In the genomic region with DNA sequence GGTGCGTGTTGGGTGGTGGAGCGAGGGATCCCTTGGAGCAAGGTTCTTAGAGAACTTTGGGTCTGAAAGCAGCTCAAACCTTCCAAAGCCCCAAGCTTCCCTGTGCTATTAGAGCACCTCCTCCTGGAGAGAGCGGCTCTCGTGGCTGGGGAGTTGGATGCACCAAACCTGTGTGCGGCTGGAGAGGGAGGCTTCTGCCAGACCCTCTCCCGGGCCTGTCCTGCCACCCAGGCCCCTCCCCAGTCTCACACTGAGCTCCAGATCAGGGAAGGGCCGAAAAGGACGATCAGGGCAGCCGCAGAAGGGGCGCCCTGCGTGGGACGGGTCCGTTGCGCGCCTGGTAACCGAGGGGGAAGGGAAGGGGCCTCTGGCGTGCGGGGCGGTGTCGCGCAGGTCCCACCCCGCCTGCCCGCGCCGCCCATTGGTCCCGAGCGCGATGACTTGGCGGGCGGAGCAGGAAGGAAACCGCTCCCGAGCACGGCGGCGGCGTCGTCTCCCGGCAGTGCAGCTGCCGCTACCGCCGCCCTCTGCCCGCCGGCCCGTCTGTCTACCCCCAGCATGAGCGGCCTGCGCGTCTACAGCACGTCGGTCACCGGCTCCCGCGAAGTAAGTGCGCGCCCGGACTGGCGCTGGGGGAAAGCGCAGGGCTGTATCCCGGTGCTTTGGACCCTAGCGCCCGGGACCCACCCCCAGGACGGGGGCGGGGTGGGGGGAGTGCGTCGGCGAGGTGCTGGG, we compare ENCODE assay signal across 8 cellular contexts.
DNase-seq lines count a peak whose midpoint lies in the region; ATAC-seq and TF ChIP-seq lines count a peak whose summit lies in the region.

Gene SH3BGRL3, plus strand, starts transcription at position 489 of the 735 bp plus-strand sequence. Its CDS starts 70 bp downstream, at position 559.

- H3K4me1 Mint-ChIP-seq in nephron = peaks cover 60% of the 10 kb centered on the region
- H3K4me1 Mint-ChIP-seq in stimulated activated naive CD8-positive, alpha-beta T cell treated with anti-CD3 and anti-CD28 coated beads, Interleukin-15, Interleukin-2, amounts not matched to agents 100 ng/mL and 50 ng/mL, for 24 hours (ENCODE audit: low read depth) = peaks cover 90% of the 10 kb centered on the region

- no peak for TF ChIP-seq EP300 in Ishikawa (IDR thresholded peaks at IDR 0.05; ENCODE audit: borderline replicate concordance)

- peaks cover 5% of the 10 kb centered on the region for H3K27me3 Mint-ChIP-seq in nephron (ENCODE audit: low read depth)
- no peaks in the 10 kb centered on the region for H3K27me3 Mint-ChIP-seq in stimulated activated naive CD8-positive, alpha-beta T cell treated with anti-CD3 and anti-CD28 coated beads, Interleukin-15, Interleukin-2, amounts not matched to agents 100 ng/mL and 50 ng/mL, for 24 hours

- H3K27ac Mint-ChIP-seq in nephron = peak within 1 kb of the TSS; percentile 79 to 90 (median 87)
- H3K27ac Mint-ChIP-seq in stimulated activated naive CD8-positive, alpha-beta T cell treated with anti-CD3 and anti-CD28 coated beads, Interleukin-15, Interleukin-2, amounts not matched to agents 100 ng/mL and 50 ng/mL, for 24 hours = peak within 1 kb of the TSS; percentile 98

- no peaks in the 10 kb centered on the region for H3K27me3 ChIP-seq in RWPE2 (ENCODE audit: insufficient read depth, poor library complexity, severe bottlenecking)

- H3K9me3 Mint-ChIP-seq in nephron = no peaks in the 10 kb centered on the region
- H3K9me3 Mint-ChIP-seq in stimulated activated naive CD8-positive, alpha-beta T cell treated with anti-CD3 and anti-CD28 coated beads, Interleukin-15, Interleukin-2, amounts not matched to agents 100 ng/mL and 50 ng/mL, for 24 hours = no peaks in the 10 kb centered on the region

- peak; percentile 96 for DNase-seq in DMS 273 (lab: John Stamatoyannopoulos, UW; ENCODE audit: unreplicated experiment)
- peak; percentile 84 for DNase-seq in RWPE2 (ENCODE audit: low spot score)
- DNase-seq in activated T-helper 9 cell treated with anti-CD3 and anti-CD28 coated beads, Interleukin-2, amount 50 U/mL, for 16 hours (ENCODE audit: low read depth) = peak; percentile 78
- DNase-seq in fibroblast of pulmonary artery (ENCODE audit: low read depth) = peak; percentile 78

- H3K9me3 ChIP-seq in RWPE2 (ENCODE audit: severe bottlenecking) = no peaks in the 10 kb centered on the region

- H3K36me3 Mint-ChIP-seq in nephron (ENCODE audit: low read depth) = peaks cover 20% of the 10 kb centered on the region
- H3K36me3 Mint-ChIP-seq in stimulated activated naive CD8-positive, alpha-beta T cell treated with anti-CD3 and anti-CD28 coated beads, Interleukin-15, Interleukin-2, amounts not matched to agents 100 ng/mL and 50 ng/mL, for 24 hours (ENCODE audit: low read depth) = peaks cover 68% of the 10 kb centered on the region

- peak within 1 kb of the TSS; percentile 91 to 93 (median 93) for H3K4me3 Mint-ChIP-seq in nephron
- H3K4me3 Mint-ChIP-seq in stimulated activated naive CD8-positive, alpha-beta T cell treated with anti-CD3 and anti-CD28 coated beads, Interleukin-15, Interleukin-2, amounts not matched to agents 100 ng/mL and 50 ng/mL, for 24 hours = peak within 1 kb of the TSS; percentile 87

- peak within 1 kb of the TSS; percentile 91 for H3K27ac ChIP-seq in RWPE2 (ENCODE audit: poor library complexity, severe bottlenecking)

- H3K4me3 ChIP-seq in RWPE2 (ENCODE audit: severe bottlenecking) (peak within 1 kb of the TSS; percentile 57), fibroblast of pulmonary artery (replicated peaks; ENCODE audit: low read depth, low read length) (peak within 1 kb of the TSS; percentile 81)

- H3K4me1 ChIP-seq in RWPE2 (ENCODE audit: insufficient read depth, poor library complexity, severe bottlenecking) = peaks cover 54% of the 10 kb centered on the region

- peak; percentile 73 for TF ChIP-seq CTCF in RWPE2 (IDR thresholded peaks at IDR 0.05; ENCODE audit: poor library complexity, severe bottlenecking)
- peak; percentile 63 for TF ChIP-seq CTCF in fibroblast of pulmonary artery (IDR thresholded peaks at IDR 0.05; ENCODE audit: low read length, missing control alignments)
- TF ChIP-seq CTCF in nephron (IDR thresholded peaks at IDR 0.05; ENCODE audit: unreplicated experiment in 3 of 3) = peak; percentile 19 to 43 (median 26)

- peaks cover 28% of the 10 kb centered on the region for H3K36me3 ChIP-seq in RWPE2 (ENCODE audit: low read depth)

- ATAC-seq in GM21423 (IDR thresholded peaks at IDR 0.05; ENCODE audit: unreplicated experiment) (peak; percentile 58), RWPE2 (ENCODE audit: low read depth) (peak; percentile 53)

- no peak for TF ChIP-seq RAD21 in Ishikawa (IDR thresholded peaks at IDR 0.05; ENCODE audit: low read depth)

TF ChIP-seq in Ishikawa, 13 proteins besides CTCF, POLR2A, EP300 and RAD21:
- TF ChIP-seq TAF1 (IDR thresholded peaks at IDR 0.05; ENCODE audit: low read depth) (peak; percentile 56; the same call in 1 of the 2 replicates), YY1 (IDR thresholded peaks at IDR 0.05; ENCODE audit: low read depth) (peak; percentile 30; the same call in 1 of the 2 replicates), MAX (IDR thresholded peaks at IDR 0.05) (peak; percentile 89), TCF12 (IDR thresholded peaks at IDR 0.05; ENCODE audit: low read depth) (no peak; the same call in 1 of the 2 replicates), EGR1 (IDR thresholded peaks at IDR 0.05) (no peak), FOXM1 (IDR thresholded peaks at IDR 0.05; ENCODE audit: borderline replicate concordance, low read depth) (no peak), ZBTB7A (IDR thresholded peaks at IDR 0.05; ENCODE audit: low read depth) (peak; percentile 78; the same call in 1 of the 2 replicates), USF1 (IDR thresholded peaks at IDR 0.05) (no peak), CREB1 (IDR thresholded peaks at IDR 0.05; ENCODE audit: low read depth) (peak; percentile 24; the same call in 1 of the 2 replicates)

Comparison
In these comparisons a context has a peak if more than half of its experiments do, and no peak if none do; other contexts are left out.
1. Peak in every context shown above with its lines: DNase-seq, ATAC-seq, H3K4me3 ChIP-seq and H3K27ac ChIP-seq.